In genomic region chr1:43452789-43453441, GRCh38 we compare ENCODE assay signal across 8 cellular contexts. TPM values are rescaled to one million over a fixed set of nuclear protein-coding genes. Genes with fewer than 3 reads are reported as not detected.
DNase-seq lines count a peak whose midpoint lies in the region.

No MANE protein-coding gene starts in this region.

- DNase-seq in EH (ENCODE audit: low read depth): peak; percentile 90
- peak; percentile 84 for DNase-seq in NCI-H146 (lab: John Stamatoyannopoulos, UW)
- DNase-seq in astrocyte of the hippocampus (ENCODE audit: low read depth, low spot score): peak; percentile 67
- peak; percentile 32 for DNase-seq in skeletal muscle cell (ENCODE audit: low read depth)
- no peak for DNase-seq in ureter (ENCODE audit: low spot score)
- DNase-seq in LoVo (ENCODE audit: low spot score): no peak
- DNase-seq in central memory CD4-positive, alpha-beta T cell: no peak

- peak overlapping the region; percentile 13 for H3K4me3 ChIP-seq in iPS-11a (ENCODE audit: low read depth, low read length)
- peak overlapping the region; percentile 59 for H3K4me3 ChIP-seq in skeletal muscle cell (ENCODE audit: low read depth, low read length)

RNA-seq across cellular contexts. Expression of gene HYI, which starts 0.8 kb away (rescaled TPM):
- 50.9 TPM for total RNA-seq in ureter

Comparison
In these comparisons a context has a peak if more than half of its experiments do, and no peak if none do; other contexts are left out.
1. DNase-seq: peak in EH (single experiment), NCI-H146 (single experiment), astrocyte of the hippocampus (single experiment) and skeletal muscle cell (single experiment); none in ureter (single experiment), LoVo (single experiment) and central memory CD4-positive, alpha-beta T cell (single experiment).